In the genomic region with DNA sequence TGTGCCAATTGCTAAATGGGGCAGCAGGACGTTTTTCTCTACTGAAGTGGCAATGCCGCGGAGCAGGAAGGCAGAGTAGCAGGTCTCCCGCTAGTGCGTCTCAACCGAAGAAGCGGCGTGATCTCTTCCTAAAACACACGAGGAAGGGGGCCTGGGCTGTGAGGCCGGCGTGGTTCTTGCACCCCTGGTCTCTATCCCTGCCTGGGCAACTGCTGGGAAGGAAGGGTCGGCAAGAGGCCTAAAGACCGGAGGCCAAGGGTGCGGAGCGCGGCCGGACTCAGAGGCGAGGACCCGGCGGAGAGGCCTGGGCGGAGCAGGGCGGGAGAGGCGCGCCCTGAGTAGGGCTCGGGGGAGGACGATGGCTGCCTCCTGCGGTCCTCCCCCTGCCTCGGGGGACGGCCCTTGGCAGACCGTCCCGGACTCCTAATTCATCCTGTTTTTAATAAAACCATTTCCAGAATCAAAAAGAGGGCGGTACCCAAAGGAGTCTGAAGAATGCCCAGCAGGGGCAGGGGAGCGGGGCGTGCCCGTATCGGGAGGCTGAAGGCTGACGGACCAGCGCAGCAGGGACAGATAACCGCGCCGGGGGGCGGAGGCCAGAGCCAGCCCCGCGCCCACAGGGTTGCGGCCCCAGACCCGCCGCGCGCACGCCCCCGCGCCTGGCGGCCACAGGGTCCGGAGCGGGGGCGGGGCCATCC, we compare ENCODE assay signal across 1 cellular context.
TF ChIP-seq lines count a peak whose summit lies in the region.

No MANE protein-coding gene starts in this region.

TF ChIP-seq in HepG2, 621 proteins besides CTCF, POLR2A, EP300 and RAD21 (continued from another document and continues in another):
- TF ChIP-seq, protein P1, sequence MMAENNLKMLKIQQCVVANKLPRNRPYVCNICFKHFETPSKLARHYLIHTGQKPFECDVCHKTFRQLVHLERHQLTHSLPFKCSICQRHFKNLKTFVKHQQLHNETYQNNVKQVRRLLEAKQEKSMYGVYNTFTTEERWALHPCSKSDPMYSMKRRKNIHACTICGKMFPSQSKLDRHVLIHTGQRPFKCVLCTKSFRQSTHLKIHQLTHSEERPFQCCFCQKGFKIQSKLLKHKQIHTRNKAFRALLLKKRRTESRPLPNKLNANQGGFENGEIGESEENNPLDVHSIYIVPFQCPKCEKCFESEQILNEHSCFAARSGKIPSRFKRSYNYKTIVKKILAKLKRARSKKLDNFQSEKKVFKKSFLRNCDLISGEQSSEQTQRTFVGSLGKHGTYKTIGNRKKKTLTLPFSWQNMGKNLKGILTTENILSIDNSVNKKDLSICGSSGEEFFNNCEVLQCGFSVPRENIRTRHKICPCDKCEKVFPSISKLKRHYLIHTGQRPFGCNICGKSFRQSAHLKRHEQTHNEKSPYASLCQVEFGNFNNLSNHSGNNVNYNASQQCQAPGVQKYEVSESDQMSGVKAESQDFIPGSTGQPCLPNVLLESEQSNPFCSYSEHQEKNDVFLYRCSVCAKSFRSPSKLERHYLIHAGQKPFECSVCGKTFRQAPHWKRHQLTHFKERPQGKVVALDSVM (CRISPR knock-in tag; IDR thresholded peaks at IDR 0.05): peak; percentile 61; the same call in 1 of the 2 replicates
- TF ChIP-seq ZFP41 (CRISPR knock-in tag; IDR thresholded peaks at IDR 0.05; ENCODE audit: borderline replicate concordance): no peak
- peak; percentile 75; the same call in 1 of the 2 replicates for TF ChIP-seq ZNF446 (CRISPR knock-in tag; IDR thresholded peaks at IDR 0.05)
- TF ChIP-seq ZNF234 (CRISPR knock-in tag; conservative IDR thresholded peaks at IDR 0.05): peak; percentile 68; the same call in 1 of the 2 replicates
- 0 out of 2 replicates have a peak, but pooled peaks have one; percentile 39 for TF ChIP-seq REPIN1 (CRISPR knock-in tag; IDR thresholded peaks at IDR 0.05; ENCODE audit: borderline replicate concordance, low read depth)
- 0 out of 2 replicates have a peak, but pooled peaks have one; percentile 4 for TF ChIP-seq ZNF589 (CRISPR knock-in tag; conservative IDR thresholded peaks at IDR 0.05)
- TF ChIP-seq, protein P2, sequence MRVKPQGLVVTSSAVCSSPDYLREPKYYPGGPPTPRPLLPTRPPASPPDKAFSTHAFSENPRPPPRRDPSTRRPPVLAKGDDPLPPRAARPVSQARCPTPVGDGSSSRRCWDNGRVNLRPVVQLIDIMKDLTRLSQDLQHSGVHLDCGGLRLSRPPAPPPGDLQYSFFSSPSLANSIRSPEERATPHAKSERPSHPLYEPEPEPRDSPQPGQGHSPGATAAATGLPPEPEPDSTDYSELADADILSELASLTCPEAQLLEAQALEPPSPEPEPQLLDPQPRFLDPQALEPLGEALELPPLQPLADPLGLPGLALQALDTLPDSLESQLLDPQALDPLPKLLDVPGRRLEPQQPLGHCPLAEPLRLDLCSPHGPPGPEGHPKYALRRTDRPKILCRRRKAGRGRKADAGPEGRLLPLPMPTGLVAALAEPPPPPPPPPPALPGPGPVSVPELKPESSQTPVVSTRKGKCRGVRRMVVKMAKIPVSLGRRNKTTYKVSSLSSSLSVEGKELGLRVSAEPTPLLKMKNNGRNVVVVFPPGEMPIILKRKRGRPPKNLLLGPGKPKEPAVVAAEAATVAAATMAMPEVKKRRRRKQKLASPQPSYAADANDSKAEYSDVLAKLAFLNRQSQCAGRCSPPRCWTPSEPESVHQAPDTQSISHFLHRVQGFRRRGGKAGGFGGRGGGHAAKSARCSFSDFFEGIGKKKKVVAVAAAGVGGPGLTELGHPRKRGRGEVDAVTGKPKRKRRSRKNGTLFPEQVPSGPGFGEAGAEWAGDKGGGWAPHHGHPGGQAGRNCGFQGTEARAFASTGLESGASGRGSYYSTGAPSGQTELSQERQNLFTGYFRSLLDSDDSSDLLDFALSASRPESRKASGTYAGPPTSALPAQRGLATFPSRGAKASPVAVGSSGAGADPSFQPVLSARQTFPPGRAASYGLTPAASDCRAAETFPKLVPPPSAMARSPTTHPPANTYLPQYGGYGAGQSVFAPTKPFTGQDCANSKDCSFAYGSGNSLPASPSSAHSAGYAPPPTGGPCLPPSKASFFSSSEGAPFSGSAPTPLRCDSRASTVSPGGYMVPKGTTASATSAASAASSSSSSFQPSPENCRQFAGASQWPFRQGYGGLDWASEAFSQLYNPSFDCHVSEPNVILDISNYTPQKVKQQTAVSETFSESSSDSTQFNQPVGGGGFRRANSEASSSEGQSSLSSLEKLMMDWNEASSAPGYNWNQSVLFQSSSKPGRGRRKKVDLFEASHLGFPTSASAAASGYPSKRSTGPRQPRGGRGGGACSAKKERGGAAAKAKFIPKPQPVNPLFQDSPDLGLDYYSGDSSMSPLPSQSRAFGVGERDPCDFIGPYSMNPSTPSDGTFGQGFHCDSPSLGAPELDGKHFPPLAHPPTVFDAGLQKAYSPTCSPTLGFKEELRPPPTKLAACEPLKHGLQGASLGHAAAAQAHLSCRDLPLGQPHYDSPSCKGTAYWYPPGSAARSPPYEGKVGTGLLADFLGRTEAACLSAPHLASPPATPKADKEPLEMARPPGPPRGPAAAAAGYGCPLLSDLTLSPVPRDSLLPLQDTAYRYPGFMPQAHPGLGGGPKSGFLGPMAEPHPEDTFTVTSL (CRISPR knock-in tag; IDR thresholded peaks at IDR 0.05; ENCODE audit: borderline replicate concordance): 0 out of 2 replicates have a peak, but pooled peaks have one; percentile 23
- TF ChIP-seq ZBTB3 (CRISPR knock-in tag; IDR thresholded peaks at IDR 0.05; ENCODE audit: borderline replicate concordance, low read depth): no peak
- TF ChIP-seq ZNF749 (CRISPR knock-in tag; IDR thresholded peaks at IDR 0.05; ENCODE audit: borderline replicate concordance): peak; percentile 42; the same call in 1 of the 2 replicates
- TF ChIP-seq ATF7-NPFF (CRISPR knock-in tag; IDR thresholded peaks at IDR 0.05; ENCODE audit: low read depth): peak; percentile 75
- TF ChIP-seq SP5 (CRISPR knock-in tag; IDR thresholded peaks at IDR 0.05; ENCODE audit: borderline replicate concordance, low read depth): no peak
- TF ChIP-seq, protein P3, sequence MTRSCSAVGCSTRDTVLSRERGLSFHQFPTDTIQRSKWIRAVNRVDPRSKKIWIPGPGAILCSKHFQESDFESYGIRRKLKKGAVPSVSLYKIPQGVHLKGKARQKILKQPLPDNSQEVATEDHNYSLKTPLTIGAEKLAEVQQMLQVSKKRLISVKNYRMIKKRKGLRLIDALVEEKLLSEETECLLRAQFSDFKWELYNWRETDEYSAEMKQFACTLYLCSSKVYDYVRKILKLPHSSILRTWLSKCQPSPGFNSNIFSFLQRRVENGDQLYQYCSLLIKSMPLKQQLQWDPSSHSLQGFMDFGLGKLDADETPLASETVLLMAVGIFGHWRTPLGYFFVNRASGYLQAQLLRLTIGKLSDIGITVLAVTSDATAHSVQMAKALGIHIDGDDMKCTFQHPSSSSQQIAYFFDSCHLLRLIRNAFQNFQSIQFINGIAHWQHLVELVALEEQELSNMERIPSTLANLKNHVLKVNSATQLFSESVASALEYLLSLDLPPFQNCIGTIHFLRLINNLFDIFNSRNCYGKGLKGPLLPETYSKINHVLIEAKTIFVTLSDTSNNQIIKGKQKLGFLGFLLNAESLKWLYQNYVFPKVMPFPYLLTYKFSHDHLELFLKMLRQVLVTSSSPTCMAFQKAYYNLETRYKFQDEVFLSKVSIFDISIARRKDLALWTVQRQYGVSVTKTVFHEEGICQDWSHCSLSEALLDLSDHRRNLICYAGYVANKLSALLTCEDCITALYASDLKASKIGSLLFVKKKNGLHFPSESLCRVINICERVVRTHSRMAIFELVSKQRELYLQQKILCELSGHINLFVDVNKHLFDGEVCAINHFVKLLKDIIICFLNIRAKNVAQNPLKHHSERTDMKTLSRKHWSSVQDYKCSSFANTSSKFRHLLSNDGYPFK (CRISPR knock-in tag; IDR thresholded peaks at IDR 0.05; ENCODE audit: borderline replicate concordance): no peak; the same call in 1 of the 2 replicates
- no peak for TF ChIP-seq MEF2D (CRISPR knock-in tag; IDR thresholded peaks at IDR 0.05)
- no peak for TF ChIP-seq XBP1 (CRISPR knock-in tag; IDR thresholded peaks at IDR 0.05)
- TF ChIP-seq ZNF225 (CRISPR knock-in tag; IDR thresholded peaks at IDR 0.05): 0 out of 2 replicates have a peak, but pooled peaks have one; percentile 44
- TF ChIP-seq SIN3A (IDR thresholded peaks at IDR 0.05; ENCODE audit: borderline replicate concordance, low read depth, low read length): 0 out of 2 replicates have a peak, but pooled peaks have one; percentile 24
- TF ChIP-seq, protein P4, sequence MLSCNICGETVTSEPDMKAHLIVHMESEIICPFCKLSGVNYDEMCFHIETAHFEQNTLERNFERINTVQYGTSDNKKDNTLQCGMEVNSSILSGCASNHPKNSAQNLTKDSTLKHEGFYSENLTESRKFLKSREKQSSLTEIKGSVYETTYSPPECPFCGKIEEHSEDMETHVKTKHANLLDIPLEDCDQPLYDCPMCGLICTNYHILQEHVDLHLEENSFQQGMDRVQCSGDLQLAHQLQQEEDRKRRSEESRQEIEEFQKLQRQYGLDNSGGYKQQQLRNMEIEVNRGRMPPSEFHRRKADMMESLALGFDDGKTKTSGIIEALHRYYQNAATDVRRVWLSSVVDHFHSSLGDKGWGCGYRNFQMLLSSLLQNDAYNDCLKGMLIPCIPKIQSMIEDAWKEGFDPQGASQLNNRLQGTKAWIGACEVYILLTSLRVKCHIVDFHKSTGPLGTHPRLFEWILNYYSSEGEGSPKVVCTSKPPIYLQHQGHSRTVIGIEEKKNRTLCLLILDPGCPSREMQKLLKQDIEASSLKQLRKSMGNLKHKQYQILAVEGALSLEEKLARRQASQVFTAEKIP (CRISPR knock-in tag; IDR thresholded peaks at IDR 0.05; ENCODE audit: borderline replicate concordance): no peak
- TF ChIP-seq, protein P5, sequence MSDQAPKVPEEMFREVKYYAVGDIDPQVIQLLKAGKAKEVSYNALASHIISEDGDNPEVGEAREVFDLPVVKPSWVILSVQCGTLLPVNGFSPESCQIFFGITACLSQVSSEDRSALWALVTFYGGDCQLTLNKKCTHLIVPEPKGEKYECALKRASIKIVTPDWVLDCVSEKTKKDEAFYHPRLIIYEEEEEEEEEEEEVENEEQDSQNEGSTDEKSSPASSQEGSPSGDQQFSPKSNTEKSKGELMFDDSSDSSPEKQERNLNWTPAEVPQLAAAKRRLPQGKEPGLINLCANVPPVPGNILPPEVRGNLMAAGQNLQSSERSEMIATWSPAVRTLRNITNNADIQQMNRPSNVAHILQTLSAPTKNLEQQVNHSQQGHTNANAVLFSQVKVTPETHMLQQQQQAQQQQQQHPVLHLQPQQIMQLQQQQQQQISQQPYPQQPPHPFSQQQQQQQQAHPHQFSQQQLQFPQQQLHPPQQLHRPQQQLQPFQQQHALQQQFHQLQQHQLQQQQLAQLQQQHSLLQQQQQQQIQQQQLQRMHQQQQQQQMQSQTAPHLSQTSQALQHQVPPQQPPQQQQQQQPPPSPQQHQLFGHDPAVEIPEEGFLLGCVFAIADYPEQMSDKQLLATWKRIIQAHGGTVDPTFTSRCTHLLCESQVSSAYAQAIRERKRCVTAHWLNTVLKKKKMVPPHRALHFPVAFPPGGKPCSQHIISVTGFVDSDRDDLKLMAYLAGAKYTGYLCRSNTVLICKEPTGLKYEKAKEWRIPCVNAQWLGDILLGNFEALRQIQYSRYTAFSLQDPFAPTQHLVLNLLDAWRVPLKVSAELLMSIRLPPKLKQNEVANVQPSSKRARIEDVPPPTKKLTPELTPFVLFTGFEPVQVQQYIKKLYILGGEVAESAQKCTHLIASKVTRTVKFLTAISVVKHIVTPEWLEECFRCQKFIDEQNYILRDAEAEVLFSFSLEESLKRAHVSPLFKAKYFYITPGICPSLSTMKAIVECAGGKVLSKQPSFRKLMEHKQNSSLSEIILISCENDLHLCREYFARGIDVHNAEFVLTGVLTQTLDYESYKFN (CRISPR knock-in tag; conservative IDR thresholded peaks at IDR 0.05): 0 out of 2 replicates have a peak, but pooled peaks have one; percentile 34
- TF ChIP-seq ERF (CRISPR knock-in tag; IDR thresholded peaks at IDR 0.05): 0 out of 2 replicates have a peak, but pooled peaks have one; percentile 49
- TF ChIP-seq, protein P6, sequence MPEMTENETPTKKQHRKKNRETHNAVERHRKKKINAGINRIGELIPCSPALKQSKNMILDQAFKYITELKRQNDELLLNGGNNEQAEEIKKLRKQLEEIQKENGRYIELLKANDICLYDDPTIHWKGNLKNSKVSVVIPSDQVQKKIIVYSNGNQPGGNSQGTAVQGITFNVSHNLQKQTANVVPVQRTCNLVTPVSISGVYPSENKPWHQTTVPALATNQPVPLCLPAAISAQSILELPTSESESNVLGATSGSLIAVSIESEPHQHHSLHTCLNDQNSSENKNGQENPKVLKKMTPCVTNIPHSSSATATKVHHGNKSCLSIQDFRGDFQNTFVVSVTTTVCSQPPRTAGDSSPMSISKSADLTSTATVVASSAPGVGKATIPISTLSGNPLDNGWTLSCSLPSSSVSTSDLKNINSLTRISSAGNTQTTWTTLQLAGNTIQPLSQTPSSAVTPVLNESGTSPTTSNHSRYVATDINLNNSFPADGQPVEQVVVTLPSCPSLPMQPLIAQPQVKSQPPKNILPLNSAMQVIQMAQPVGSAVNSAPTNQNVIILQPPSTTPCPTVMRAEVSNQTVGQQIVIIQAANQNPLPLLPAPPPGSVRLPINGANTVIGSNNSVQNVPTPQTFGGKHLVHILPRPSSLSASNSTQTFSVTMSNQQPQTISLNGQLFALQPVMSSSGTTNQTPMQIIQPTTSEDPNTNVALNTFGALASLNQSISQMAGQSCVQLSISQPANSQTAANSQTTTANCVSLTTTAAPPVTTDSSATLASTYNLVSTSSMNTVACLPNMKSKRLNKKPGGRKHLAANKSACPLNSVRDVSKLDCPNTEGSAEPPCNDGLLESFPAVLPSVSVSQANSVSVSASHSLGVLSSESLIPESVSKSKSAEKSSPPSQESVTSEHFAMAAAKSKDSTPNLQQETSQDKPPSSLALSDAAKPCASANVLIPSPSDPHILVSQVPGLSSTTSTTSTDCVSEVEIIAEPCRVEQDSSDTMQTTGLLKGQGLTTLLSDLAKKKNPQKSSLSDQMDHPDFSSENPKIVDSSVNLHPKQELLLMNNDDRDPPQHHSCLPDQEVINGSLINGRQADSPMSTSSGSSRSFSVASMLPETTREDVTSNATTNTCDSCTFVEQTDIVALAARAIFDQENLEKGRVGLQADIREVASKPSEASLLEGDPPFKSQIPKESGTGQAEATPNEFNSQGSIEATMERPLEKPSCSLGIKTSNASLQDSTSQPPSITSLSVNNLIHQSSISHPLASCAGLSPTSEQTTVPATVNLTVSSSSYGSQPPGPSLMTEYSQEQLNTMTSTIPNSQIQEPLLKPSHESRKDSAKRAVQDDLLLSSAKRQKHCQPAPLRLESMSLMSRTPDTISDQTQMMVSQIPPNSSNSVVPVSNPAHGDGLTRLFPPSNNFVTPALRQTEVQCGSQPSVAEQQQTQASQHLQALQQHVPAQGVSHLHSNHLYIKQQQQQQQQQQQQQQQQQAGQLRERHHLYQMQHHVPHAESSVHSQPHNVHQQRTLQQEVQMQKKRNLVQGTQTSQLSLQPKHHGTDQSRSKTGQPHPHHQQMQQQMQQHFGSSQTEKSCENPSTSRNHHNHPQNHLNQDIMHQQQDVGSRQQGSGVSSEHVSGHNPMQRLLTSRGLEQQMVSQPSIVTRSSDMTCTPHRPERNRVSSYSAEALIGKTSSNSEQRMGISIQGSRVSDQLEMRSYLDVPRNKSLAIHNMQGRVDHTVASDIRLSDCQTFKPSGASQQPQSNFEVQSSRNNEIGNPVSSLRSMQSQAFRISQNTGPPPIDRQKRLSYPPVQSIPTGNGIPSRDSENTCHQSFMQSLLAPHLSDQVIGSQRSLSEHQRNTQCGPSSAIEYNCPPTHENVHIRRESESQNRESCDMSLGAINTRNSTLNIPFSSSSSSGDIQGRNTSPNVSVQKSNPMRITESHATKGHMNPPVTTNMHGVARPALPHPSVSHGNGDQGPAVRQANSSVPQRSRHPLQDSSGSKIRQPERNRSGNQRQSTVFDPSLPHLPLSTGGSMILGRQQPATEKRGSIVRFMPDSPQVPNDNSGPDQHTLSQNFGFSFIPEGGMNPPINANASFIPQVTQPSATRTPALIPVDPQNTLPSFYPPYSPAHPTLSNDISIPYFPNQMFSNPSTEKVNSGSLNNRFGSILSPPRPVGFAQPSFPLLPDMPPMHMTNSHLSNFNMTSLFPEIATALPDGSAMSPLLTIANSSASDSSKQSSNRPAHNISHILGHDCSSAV (CRISPR knock-in tag; IDR thresholded peaks at IDR 0.05; ENCODE audit: borderline replicate concordance): no peak
- TF ChIP-seq ZFY (CRISPR knock-in tag; IDR thresholded peaks at IDR 0.05): peak; percentile 86
- TF ChIP-seq HDAC1 (CRISPR knock-in tag; IDR thresholded peaks at IDR 0.05): peak; percentile 63
- no peak for TF ChIP-seq ZNF136 (CRISPR knock-in tag; IDR thresholded peaks at IDR 0.05; ENCODE audit: low read depth)
